Comparison of ENCODE assay signal across 20 cellular contexts in the genomic region with DNA sequence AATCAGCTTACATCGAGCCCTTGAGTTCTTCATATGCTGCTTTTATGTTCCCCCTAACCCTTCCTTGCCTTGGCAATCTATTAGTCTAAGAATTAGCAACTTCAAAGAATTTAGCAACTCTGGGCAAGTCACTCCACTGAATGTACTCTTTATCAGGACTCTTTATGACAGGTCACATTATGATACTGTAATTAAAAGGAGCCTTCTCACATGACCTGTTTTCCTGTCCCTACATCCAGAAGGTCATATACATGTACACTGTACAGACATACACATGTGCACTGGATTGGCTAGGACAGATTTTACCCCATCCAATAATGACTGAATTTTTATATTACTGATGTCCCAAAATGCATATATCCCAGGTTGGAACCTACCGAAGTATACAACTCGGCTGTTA.
"Had no signal": no experiment of that assay in that cellular context is flagged by ENCODE, and none has a peak within 500 bp of the region (broad histone marks: within the 10 kb centered on the region; RNA-seq: fewer than 3 reads in every experiment).

No MANE protein-coding gene starts in this region.

- H3K36me3 Mint-ChIP-seq: WTC11 had no signal

- H3K27ac ChIP-seq: body of pancreas, cardiac muscle cell, heart left ventricle, ovary, prostate gland, thyroid gland had no signal

- ATAC-seq: body of pancreas; heart left ventricle; naive thymus-derived CD8-positive, alpha-beta T cell; SK-N-SH treated with all-trans-retinoic acid at 6 μM for 48 hours; stimulated activated naive CD8-positive, alpha-beta T cell treated with anti-CD3 and anti-CD28 coated beads, Interleukin-15, Interleukin-2, amounts not matched to agents 100 U/mL and 50 U/mL, for 24 hours; WTC11 had no signal

- H3K36me3 ChIP-seq: cardiac muscle cell, heart left ventricle, ovary, prostate gland, thyroid gland had no signal

- H3K9me3 ChIP-seq: body of pancreas, heart left ventricle, ovary, prostate gland, thyroid gland had no signal

- H3K9me3 Mint-ChIP-seq: naive thymus-derived CD8-positive, alpha-beta T cell; WTC11 had no signal

- H3K27ac Mint-ChIP-seq: activated CD4-positive, alpha-beta T cell treated with anti-CD3 and anti-CD28 coated beads for 36 hours; WTC11 had no signal

- H3K4me1 ChIP-seq: prostate gland had no signal

- H3K4me3 ChIP-seq: body of pancreas, cardiac muscle cell, heart left ventricle, lung, ovary, prostate gland, thyroid gland had no signal

- FAIRE-seq: endometrium, keratinocyte, TTC549 had no signal

- H3K4me3 Mint-ChIP-seq: activated CD4-positive, alpha-beta T cell treated with anti-CD3 and anti-CD28 coated beads for 36 hours; naive thymus-derived CD8-positive, alpha-beta T cell; WTC11 had no signal

- H3K27me3 Mint-ChIP-seq: activated CD4-positive, alpha-beta T cell treated with anti-CD3 and anti-CD28 coated beads for 36 hours; naive thymus-derived CD8-positive, alpha-beta T cell had no signal

- H3K27me3 ChIP-seq: body of pancreas, cardiac muscle cell, heart left ventricle, ovary, thyroid gland had no signal

- DNase-seq: activated CD4-positive, alpha-beta T cell treated with anti-CD3 and anti-CD28 coated beads for 36 hours; activated CD4-positive, alpha-beta T cell treated with anti-CD3 and anti-CD28 coated beads, Interleukin-2, amount 50 U/mL, for 48 hours; activated naive CD4-positive, alpha-beta T cell treated with Interleukin-2 at 50 U/mL for 16 hours; anterior cingulate cortex; body of pancreas; effector CD4-positive, alpha-beta T cell; heart left ventricle; naive thymus-derived CD8-positive, alpha-beta T cell; ovary; stimulated activated CD4-positive, alpha-beta T cell treated with anti-CD3 and anti-CD28 coated beads, Interleukin-4, amount 100 ng/mL, for 24 hours; stimulated activated naive CD8-positive, alpha-beta T cell treated with anti-CD3 and anti-CD28 coated beads, Interleukin-15, Interleukin-2, amounts not matched to agents 100 U/mL and 50 U/mL, for 24 hours; thyroid gland had no signal
